In the genomic region with DNA sequence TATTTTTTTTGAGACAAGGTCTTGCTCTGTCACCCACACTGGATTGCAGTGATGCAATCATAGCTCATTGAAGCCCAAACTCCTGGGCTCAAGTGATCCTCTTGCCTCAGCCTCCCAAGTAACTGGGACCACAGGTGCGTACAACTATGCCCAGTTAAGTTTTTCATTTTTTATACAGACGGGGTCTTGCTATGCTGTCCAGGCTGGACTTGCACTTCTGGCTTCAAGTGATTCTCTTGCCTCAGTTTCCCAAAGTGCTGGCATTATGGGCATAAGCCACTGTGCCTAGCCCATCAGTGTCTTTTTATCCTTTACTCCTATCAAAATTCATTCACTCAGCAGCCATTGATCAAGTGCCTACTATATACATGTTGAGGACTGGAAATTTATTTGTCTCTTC, we compare ENCODE assay signal across 2 cellular contexts.
TF ChIP-seq lines count a peak whose summit lies in the region.

No MANE protein-coding gene starts in this region.

TF ChIP-seq in HEK293, 187 proteins besides CTCF, POLR2A, EP300 and RAD21:
- no peak for TF ChIP-seq ZNF830 (tag by site-specific recombination; IDR thresholded peaks at IDR 0.05; ENCODE audit: low read depth)
- TF ChIP-seq ZNF121 (tag by site-specific recombination; IDR thresholded peaks at IDR 0.05): peak; percentile 85

TF ChIP-seq in K562, 482 proteins besides CTCF, POLR2A, EP300 and RAD21:
- TF ChIP-seq ASH1L (IDR thresholded peaks at IDR 0.05; ENCODE audit: borderline replicate concordance, low read depth, partially characterized antibody): no peak
- peak; percentile 71 for TF ChIP-seq ZNF121 (CRISPR knock-in tag; conservative IDR thresholded peaks at IDR 0.05)
